In genomic region chr20:50797142-50797541, GRCh38 we compare ENCODE assay signal across 3 cellular contexts.
TF ChIP-seq lines count a peak whose summit lies in the region.

No MANE protein-coding gene starts in this region.

TF ChIP-seq in HepG2, 621 proteins besides CTCF, POLR2A, EP300 and RAD21:
- TF ChIP-seq ZNF891 (CRISPR knock-in tag; IDR thresholded peaks at IDR 0.05) (no peak), ARNT2 (CRISPR knock-in tag; IDR thresholded peaks at IDR 0.05; ENCODE audit: low read depth) (no peak), MAFF (IDR thresholded peaks at IDR 0.05; ENCODE audit: low read depth, low read length) (peak; percentile 47; the same call in 1 of the 2 replicates), MAFK (conservative IDR thresholded peaks at IDR 0.05 in 1 of 2, IDR thresholded peaks at IDR 0.05 in 1 of 2; ENCODE audit: low read length in 2 of 2) (peak; percentile 33 to 75; a peak in 2 of 4 replicates), EZH2 (conservative IDR thresholded peaks at IDR 0.05; ENCODE audit: low read depth, low read length) (no peak)

TF ChIP-seq in GM12878, 131 proteins besides CTCF, POLR2A, EP300 and RAD21 (continues in another document):
- TF ChIP-seq E4F1 (IDR thresholded peaks at IDR 0.05; ENCODE audit: borderline replicate concordance, partially characterized antibody) (no peak), RAD51 (IDR thresholded peaks at IDR 0.05) (no peak), FOXM1 (IDR thresholded peaks at IDR 0.05; ENCODE audit: low read depth, low read length) (no peak), ZBTB4 (CRISPR knock-in tag; IDR thresholded peaks at IDR 0.05) (no peak), ATF3 (IDR thresholded peaks at IDR 0.05; ENCODE audit: borderline replicate concordance, extremely low read depth, low read depth, low read length) (no peak), PML (IDR thresholded peaks at IDR 0.05; ENCODE audit: low read length) (no peak), CHD2 (IDR thresholded peaks at IDR 0.05; ENCODE audit: borderline replicate concordance, low read depth, low read length) (no peak), TAF1 (IDR thresholded peaks at IDR 0.05; ENCODE audit: borderline replicate concordance, low read depth, low read length) (no peak), IRF5 (IDR thresholded peaks at IDR 0.05; ENCODE audit: borderline replicate concordance) (no peak), MXI1 (IDR thresholded peaks at IDR 0.05; ENCODE audit: low read depth, low read length) (no peak), BMI1 (IDR thresholded peaks at IDR 0.05; ENCODE audit: borderline replicate concordance) (no peak), RFX5 (IDR thresholded peaks at IDR 0.05; ENCODE audit: low read depth, low read length) (no peak), ATF2 (IDR thresholded peaks at IDR 0.05; ENCODE audit: low read length) (no peak), ZSCAN29 (IDR thresholded peaks at IDR 0.05) (no peak), NKRF (conservative IDR thresholded peaks at IDR 0.05) (no peak)

TF ChIP-seq in HEK293T, 16 proteins besides CTCF, POLR2A, EP300 and RAD21:
- TF ChIP-seq ELF4 (IDR thresholded peaks at IDR 0.05) (no peak), NFRKB (IDR thresholded peaks at IDR 0.05) (no peak), L3MBTL2 (conservative IDR thresholded peaks at IDR 0.05) (no peak), CTBP1 (IDR thresholded peaks at IDR 0.05; ENCODE audit: borderline replicate concordance) (no peak)
